Comparison of ENCODE assay signal across 21 cellular contexts in the genomic region with DNA sequence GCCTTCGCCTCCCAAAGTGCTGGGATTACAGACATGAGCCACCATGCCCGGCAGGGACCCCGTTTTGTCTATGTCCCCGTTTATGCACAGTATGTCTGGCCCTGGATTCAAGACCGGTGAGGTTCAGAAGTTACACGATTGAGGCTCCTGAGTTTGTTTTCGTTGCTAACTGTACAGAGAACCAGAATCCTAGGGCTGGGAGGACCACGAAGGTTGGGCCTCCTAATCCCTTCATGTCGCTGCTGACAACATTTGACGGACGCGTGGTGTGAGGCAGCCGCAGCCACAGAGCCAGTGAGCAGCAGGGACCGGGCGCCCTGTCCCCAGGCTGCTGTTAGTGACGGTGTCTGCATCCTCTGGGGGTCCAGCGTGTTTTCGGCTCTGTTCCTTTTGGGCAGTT.
DNase-seq lines count a peak whose midpoint lies in the region; ATAC-seq and TF ChIP-seq lines count a peak whose summit lies in the region.
"Had no signal": no experiment of that assay in that cellular context is flagged by ENCODE, and none has a peak within 500 bp of the region (broad histone marks: within the 10 kb centered on the region; RNA-seq: fewer than 3 reads in every experiment).

No MANE protein-coding gene starts in this region.

- H3K9me3 Mint-ChIP-seq in natural killer cell, result no peaks in the 10 kb centered on the region
- H3K9me3 Mint-ChIP-seq: activated CD4-positive, alpha-beta memory T cell treated with anti-CD3 and anti-CD28 coated beads, Interleukin-2, amount 10 ng/mL, durations not matched to agents 7 days and 5 days; CD4-positive, CD25-positive, alpha-beta regulatory T cell; naive thymus-derived CD4-positive, alpha-beta T cell had no signal

- H3K4me1 ChIP-seq in BLaER1 treated with 17β-estradiol and CSF1 and Interleukin-3, amounts not matched to agents 10 nM and 100 nM, result peaks cover 14 to 58% (median 54%) of the 10 kb centered on the region in 10 experiments; a peak in 18 of 20 replicates
- peaks cover 17 to 23% of the 10 kb centered on the region in 2 experiments for H3K4me1 ChIP-seq in trophoblast cell (ENCODE audit: control insufficient read depth in 1 of 2, insufficient read depth in 2 of 2, low read length in 2 of 2)
- H3K4me1 ChIP-seq: parathyroid adenoma had no signal

- peak overlapping the region; percentile 2 for H3K14ac ChIP-seq in trophoblast cell (ENCODE audit: low read length)

- no peak overlapping the region for H2BK5ac ChIP-seq in trophoblast cell (ENCODE audit: low read depth, low read length, poor library complexity)

- no peak for TF ChIP-seq CTCF in GM13976 (IDR thresholded peaks at IDR 0.05; ENCODE audit: borderline replicate concordance, control extremely low read depth, extremely low read depth, insufficient read depth, missing control alignments)
- no peak for TF ChIP-seq CTCF in dorsolateral prefrontal cortex (IDR thresholded peaks at IDR 0.05 in 54 of 56, conservative IDR thresholded peaks at IDR 0.05 in 2 of 56; ENCODE audit: low read depth in 1 of 56, partially characterized antibody in 56 of 56)
- TF ChIP-seq CTCF in natural killer cell (IDR thresholded peaks at IDR 0.05), result no peak

- no peak overlapping the region for H4K91ac ChIP-seq in trophoblast cell (ENCODE audit: low read depth, low read length)

- H3K4me3 Mint-ChIP-seq in natural killer cell, result no peak overlapping the region
- H3K4me3 Mint-ChIP-seq: activated CD4-positive, alpha-beta memory T cell treated with anti-CD3 and anti-CD28 coated beads, Interleukin-2, amount 10 ng/mL, durations not matched to agents 7 days and 5 days; CD4-positive, CD25-positive, alpha-beta regulatory T cell; HFFc6 had no signal

- ATAC-seq in natural killer cell (no peak), HG02798 (IDR thresholded peaks at IDR 0.05; ENCODE audit: poor library complexity, unreplicated experiment) (no peak), HG02852 (IDR thresholded peaks at IDR 0.05; ENCODE audit: unreplicated experiment) (no peak)
- ATAC-seq: naive thymus-derived CD4-positive, alpha-beta T cell had no signal

- in situ Hi-C loops in GM13976 (cut with MboI; ENCODE audit: low sequenced_read_pairs, unreplicated experiment), result no loop called here

- peaks cover 34 to 38% of the 10 kb centered on the region in 2 donors for H3K4me1 Mint-ChIP-seq in natural killer cell

- no peak overlapping the region for H3K4me3 ChIP-seq in BLaER1 treated with 17β-estradiol and CSF1 and Interleukin-3, amounts not matched to agents 10 nM and 100 nM
- H3K4me3 ChIP-seq in dorsolateral prefrontal cortex, result peak overlapping the region in 10 of 59 donors; percentile 8 to 46 (median 27)
- no peak overlapping the region for H3K4me3 ChIP-seq in trophoblast cell (ENCODE audit: low read depth, low read length)
- H3K4me3 ChIP-seq: suprapubic skin had no signal

- no peak overlapping the region for H3K4ac ChIP-seq in trophoblast cell (ENCODE audit: low read depth, low read length)

- peak overlapping the region; percentile 6 for H3K18ac ChIP-seq in trophoblast cell (ENCODE audit: low read length)

- no peak overlapping the region for H2AFZ ChIP-seq in trophoblast cell (ENCODE audit: insufficient read depth, low read length, poor library complexity)
- H2AFZ ChIP-seq: parathyroid adenoma had no signal

- no peak overlapping the region for H3K27ac ChIP-seq in BLaER1 treated with 17β-estradiol and CSF1 and Interleukin-3, amounts not matched to agents 10 nM and 100 nM
- H3K27ac ChIP-seq in dorsolateral prefrontal cortex (peak overlapping the region in 53 of 59 donors; percentile 7 to 87 (median 73)), trophoblast cell (ENCODE audit: low read depth, low read length) (no peak overlapping the region)
- H3K27ac ChIP-seq: parathyroid adenoma, suprapubic skin had no signal

- intact Hi-C loops in dorsolateral prefrontal cortex (cut with DNase I) (no loop called here), natural killer cell (cut with micrococcal nuclease) (no loop called here)

- no peak overlapping the region for H4K8ac ChIP-seq in trophoblast cell (ENCODE audit: low read depth, low read length)

- H3K9ac ChIP-seq in BLaER1 treated with 17β-estradiol and CSF1 and Interleukin-3, amounts not matched to agents 10 nM and 100 nM, result no peak overlapping the region
- no peak overlapping the region for H3K9ac ChIP-seq in trophoblast cell (ENCODE audit: low read length)
- H3K9ac ChIP-seq: parathyroid adenoma had no signal

- H2BK12ac ChIP-seq in trophoblast cell (ENCODE audit: low read length), result no peak overlapping the region

- H3K36me3 ChIP-seq in BLaER1 treated with 17β-estradiol and CSF1 and Interleukin-3, amounts not matched to agents 10 nM and 100 nM, result peaks cover 11 to 63% (median 20%) of the 10 kb centered on the region in 11 experiments
- peaks cover 5 to 9% of the 10 kb centered on the region in 2 experiments for H3K36me3 ChIP-seq in trophoblast cell (ENCODE audit: control insufficient read depth in 1 of 2, insufficient read depth in 2 of 2, low read length in 2 of 2)

- peak overlapping the region in 6 of 11 experiments; percentile 24 to 65 (median 40); a peak in 10 of 22 replicates for H3K4me2 ChIP-seq in BLaER1 treated with 17β-estradiol and CSF1 and Interleukin-3, amounts not matched to agents 10 nM and 100 nM
- H3K4me2 ChIP-seq in trophoblast cell (ENCODE audit: low read length), result no peak overlapping the region

- DNase-seq in GM13976 (ENCODE audit: low spot score), result peak; percentile 22
- no peak for DNase-seq in dorsolateral prefrontal cortex
- DNase-seq in trophoblast cell, result no peak
- no peak for DNase-seq in natural killer cell
- no peak for DNase-seq in HuH-7 (ENCODE audit: low spot score)
- DNase-seq: activated CD4-positive, alpha-beta memory T cell treated with anti-CD3 and anti-CD28 coated beads, Interleukin-2, amount 10 ng/mL, durations not matched to agents 7 days and 5 days; activated naive CD4-positive, alpha-beta T cell treated with anti-CD3 and anti-CD28 coated beads, Interleukin-2, amount 50 U/mL, for 16 hours; activated T-cell treated with anti-CD3 and anti-CD28 coated beads, Interleukin-2, amount 50 U/mL, for 1 hour; CD4-positive, CD25-positive, alpha-beta regulatory T cell; cerebellar nuclear complex; effector CD4-positive, alpha-beta T cell; foreskin melanocyte; HFFc6; Karpas-422; naive thymus-derived CD4-positive, alpha-beta T cell; T1000 had no signal

- H4K12ac ChIP-seq in trophoblast cell (ENCODE audit: low read depth, low read length), result no peak overlapping the region

- peaks cover 0 to 12% (median 0%) of the 10 kb centered on the region in 11 experiments; a peak in 6 of 22 replicates for H3K9me3 ChIP-seq in BLaER1 treated with 17β-estradiol and CSF1 and Interleukin-3, amounts not matched to agents 10 nM and 100 nM (replicated peaks in 1 of 11)
- no peaks in the 10 kb centered on the region for H3K9me3 ChIP-seq in trophoblast cell (ENCODE audit: insufficient read depth, low read depth, low read length)
- H3K9me3 ChIP-seq: suprapubic skin had no signal

- H3K27me3 Mint-ChIP-seq in natural killer cell (ENCODE audit: low read depth in 2 of 2), result no peaks in the 10 kb centered on the region
- H3K27me3 Mint-ChIP-seq: activated CD4-positive, alpha-beta memory T cell treated with anti-CD3 and anti-CD28 coated beads, Interleukin-2, amount 10 ng/mL, durations not matched to agents 7 days and 5 days; CD4-positive, CD25-positive, alpha-beta regulatory T cell; naive thymus-derived CD4-positive, alpha-beta T cell had no signal

- H2BK120ac ChIP-seq in trophoblast cell (ENCODE audit: insufficient read depth, low read length, poor library complexity), result no peak overlapping the region

- no peaks in the 10 kb centered on the region for H3K36me3 Mint-ChIP-seq in natural killer cell

- peaks cover 5% of the 10 kb centered on the region for H3K79me2 ChIP-seq in trophoblast cell (ENCODE audit: control insufficient read depth, insufficient read depth, low read length, poor library complexity)

- H2AK5ac ChIP-seq in trophoblast cell (ENCODE audit: low read length), result peak overlapping the region; percentile 1

- no peak overlapping the region for H3K23ac ChIP-seq in trophoblast cell (ENCODE audit: low read length)

- no peaks in the 10 kb centered on the region for H3K79me1 ChIP-seq in trophoblast cell (ENCODE audit: low read length)

- peak overlapping the region in 1 of 2 donors; percentile 40 for H3K27ac Mint-ChIP-seq in natural killer cell
- H3K27ac Mint-ChIP-seq: activated CD4-positive, alpha-beta memory T cell treated with anti-CD3 and anti-CD28 coated beads, Interleukin-2, amount 10 ng/mL, durations not matched to agents 7 days and 5 days; CD4-positive, CD25-positive, alpha-beta regulatory T cell; HFFc6 had no signal

- no peaks in the 10 kb centered on the region for H3K27me3 ChIP-seq in BLaER1 treated with 17β-estradiol and CSF1 and Interleukin-3, amounts not matched to agents 10 nM and 100 nM
- H3K27me3 ChIP-seq in dorsolateral prefrontal cortex, result no peaks in the 10 kb centered on the region
- no peaks in the 10 kb centered on the region for H3K27me3 ChIP-seq in trophoblast cell (ENCODE audit: insufficient read depth, low read length)
- H3K27me3 ChIP-seq: suprapubic skin had no signal

- no CpG with 5 or more reads among the region's 18 CpGs for WGBS in trophoblast cell (ENCODE audit: extremely low coverage, insufficient coverage, insufficient read length)

- H4K20me1 ChIP-seq in BLaER1 treated with 17β-estradiol and CSF1 and Interleukin-3, amounts not matched to agents 10 nM and 100 nM, result peaks cover 85 to 95% (median 94%) of the 10 kb centered on the region in 11 experiments

Comparison
In these comparisons a context has a peak if more than half of its experiments do, and no peak if none do; other contexts are left out.
1. H3K27ac ChIP-seq: peak in dorsolateral prefrontal cortex (53 of 59); none in BLaER1 treated with 17β-estradiol and CSF1 and Interleukin-3, amounts not matched to agents 10 nM and 100 nM (0 of 11) and trophoblast cell (single experiment).